14 cellular contexts compared by ENCODE assay signal in genomic region chr11:5161045-5161444, GRCh38. TPM values are rescaled to one million over a fixed set of nuclear protein-coding genes. Genes with fewer than 3 reads are reported as not detected.
"Had no signal": no experiment of that assay in that cellular context is flagged by ENCODE, and none has a peak within 500 bp of the region (broad histone marks: within the 10 kb centered on the region; RNA-seq: fewer than 3 reads in every experiment).

No MANE protein-coding gene starts in this region.

RNA-seq across cellular contexts. Expression of gene OR52A1, which starts 6.5 kb away (rescaled TPM):
- total RNA-seq: activated B cell treated with CpG ODN at 0.5 μM for 24 hours; activated CD4-positive, alpha-beta memory T cell treated with anti-CD3 and anti-CD28 coated beads for 36 hours; activated CD4-positive, alpha-beta memory T cell treated with anti-CD3 and anti-CD28 coated beads, Interleukin-2, amount 10 ng/mL, durations not matched to agents 7 days and 5 days; activated CD4-positive, alpha-beta T cell treated with anti-CD3 and anti-CD28 coated beads for 36 hours; activated CD4-positive, alpha-beta T cell treated with anti-CD3 and anti-CD28 coated beads, Interleukin-2, amount 10 ng/mL, durations not matched to agents 24 days and 14 days; activated CD4-positive, alpha-beta T cell treated with anti-CD3 and anti-CD28 coated beads, Interleukin-2, amount 10 ng/mL, durations not matched to agents 7 days and 5 days; activated CD8-positive, alpha-beta memory T cell treated with anti-CD3 and anti-CD28 coated beads for 36 hours; activated CD8-positive, alpha-beta memory T cell treated with anti-CD3 and anti-CD28 coated beads, Interleukin-2, amount 10 ng/mL, durations not matched to agents 7 days and 5 days; activated CD8-positive, alpha-beta T cell treated with anti-CD3 and anti-CD28 coated beads for 36 hours; activated CD8-positive, alpha-beta T cell treated with anti-CD3 and anti-CD28 coated beads, Interleukin-2, amount 10 ng/mL, durations not matched to agents 7 days and 5 days; T-cell; T-helper 1 cell treated with Interleukin-12 subunit alpha and Interleukin-12 subunit beta and Interleukin-4 antibody, amounts not matched to agents 30 ng/mL and 1 ng/mL, for 36 hours; T-helper 17 cell; T-helper 2 cell treated with Interferon-gamma antibody and Interleukin-4, amounts not matched to agents 100 ng/mL and 5 ng/mL, for 36 hours had no signal

RNA-seq across cellular contexts. Expression of gene OR52A5, which starts 22.9 kb away (rescaled TPM):
- total RNA-seq: activated B cell treated with CpG ODN at 0.5 μM for 24 hours; activated CD4-positive, alpha-beta memory T cell treated with anti-CD3 and anti-CD28 coated beads for 36 hours; activated CD4-positive, alpha-beta memory T cell treated with anti-CD3 and anti-CD28 coated beads, Interleukin-2, amount 10 ng/mL, durations not matched to agents 7 days and 5 days; activated CD4-positive, alpha-beta T cell treated with anti-CD3 and anti-CD28 coated beads for 36 hours; activated CD4-positive, alpha-beta T cell treated with anti-CD3 and anti-CD28 coated beads, Interleukin-2, amount 10 ng/mL, durations not matched to agents 24 days and 14 days; activated CD4-positive, alpha-beta T cell treated with anti-CD3 and anti-CD28 coated beads, Interleukin-2, amount 10 ng/mL, durations not matched to agents 7 days and 5 days; activated CD8-positive, alpha-beta memory T cell treated with anti-CD3 and anti-CD28 coated beads for 36 hours; activated CD8-positive, alpha-beta memory T cell treated with anti-CD3 and anti-CD28 coated beads, Interleukin-2, amount 10 ng/mL, durations not matched to agents 7 days and 5 days; activated CD8-positive, alpha-beta T cell treated with anti-CD3 and anti-CD28 coated beads for 36 hours; activated CD8-positive, alpha-beta T cell treated with anti-CD3 and anti-CD28 coated beads, Interleukin-2, amount 10 ng/mL, durations not matched to agents 7 days and 5 days; T-cell; T-helper 1 cell treated with Interleukin-12 subunit alpha and Interleukin-12 subunit beta and Interleukin-4 antibody, amounts not matched to agents 30 ng/mL and 1 ng/mL, for 36 hours; T-helper 17 cell; T-helper 2 cell treated with Interferon-gamma antibody and Interleukin-4, amounts not matched to agents 100 ng/mL and 5 ng/mL, for 36 hours had no signal

RNA-seq across cellular contexts. Expression of gene OR51V1, which starts 39.4 kb away (rescaled TPM):
- total RNA-seq: activated B cell treated with CpG ODN at 0.5 μM for 24 hours; activated CD4-positive, alpha-beta memory T cell treated with anti-CD3 and anti-CD28 coated beads for 36 hours; activated CD4-positive, alpha-beta memory T cell treated with anti-CD3 and anti-CD28 coated beads, Interleukin-2, amount 10 ng/mL, durations not matched to agents 7 days and 5 days; activated CD4-positive, alpha-beta T cell treated with anti-CD3 and anti-CD28 coated beads for 36 hours; activated CD4-positive, alpha-beta T cell treated with anti-CD3 and anti-CD28 coated beads, Interleukin-2, amount 10 ng/mL, durations not matched to agents 24 days and 14 days; activated CD4-positive, alpha-beta T cell treated with anti-CD3 and anti-CD28 coated beads, Interleukin-2, amount 10 ng/mL, durations not matched to agents 7 days and 5 days; activated CD8-positive, alpha-beta memory T cell treated with anti-CD3 and anti-CD28 coated beads for 36 hours; activated CD8-positive, alpha-beta memory T cell treated with anti-CD3 and anti-CD28 coated beads, Interleukin-2, amount 10 ng/mL, durations not matched to agents 7 days and 5 days; activated CD8-positive, alpha-beta T cell treated with anti-CD3 and anti-CD28 coated beads for 36 hours; activated CD8-positive, alpha-beta T cell treated with anti-CD3 and anti-CD28 coated beads, Interleukin-2, amount 10 ng/mL, durations not matched to agents 7 days and 5 days; T-cell; T-helper 1 cell treated with Interleukin-12 subunit alpha and Interleukin-12 subunit beta and Interleukin-4 antibody, amounts not matched to agents 30 ng/mL and 1 ng/mL, for 36 hours; T-helper 17 cell; T-helper 2 cell treated with Interferon-gamma antibody and Interleukin-4, amounts not matched to agents 100 ng/mL and 5 ng/mL, for 36 hours had no signal
